ENCODE assay signal across 9 cellular contexts in the genomic region with DNA sequence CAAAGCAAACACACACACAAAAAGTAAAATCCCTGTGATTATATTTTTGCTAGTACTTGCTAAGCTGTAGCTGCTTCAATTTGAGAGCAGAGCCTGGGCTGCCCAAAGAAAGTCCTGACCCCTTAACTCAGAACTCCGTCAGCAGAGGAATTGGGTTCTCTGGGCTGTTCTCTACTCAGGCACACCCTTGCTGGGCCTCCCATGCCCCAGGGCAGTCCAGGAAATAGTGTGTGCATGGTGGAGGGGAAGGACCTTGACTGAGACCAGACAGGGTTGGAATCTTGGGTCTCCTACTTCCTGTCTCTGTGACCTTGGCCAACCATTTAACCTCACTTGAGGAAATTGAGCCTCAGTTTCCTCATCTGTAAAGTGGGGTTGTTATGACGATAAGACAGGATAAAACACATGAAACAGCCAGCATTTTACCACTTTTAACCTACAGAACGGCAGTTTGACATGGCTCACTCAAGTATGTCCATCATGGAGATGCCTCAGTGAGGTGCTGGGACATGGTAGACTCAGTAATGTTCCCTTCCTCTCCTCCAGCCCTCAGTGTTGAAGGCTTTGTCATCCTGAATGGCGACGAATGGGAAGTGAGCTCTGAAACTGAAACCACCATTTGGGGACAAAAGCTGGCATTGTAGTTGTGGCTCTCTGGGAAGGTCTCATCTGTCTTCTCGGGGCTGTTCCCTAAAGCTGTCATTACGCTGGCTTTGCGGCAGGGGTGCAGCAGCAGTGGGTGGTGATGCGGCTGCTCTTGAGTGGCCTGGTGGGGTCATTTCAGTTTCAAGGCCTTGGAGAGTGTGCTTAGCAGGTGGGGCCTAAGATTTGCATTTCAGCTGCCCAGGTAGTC.
A peak's percentile ranks its signal among the peaks of the same experiment; 100 is the strongest.
DNase-seq lines count a peak whose midpoint lies in the region; ATAC-seq and TF ChIP-seq lines count a peak whose summit lies in the region.
"Had no signal": no experiment of that assay in that cellular context is flagged by ENCODE, and none has a peak within 500 bp of the region (broad histone marks: within the 10 kb centered on the region; RNA-seq: fewer than 3 reads in every experiment).

No MANE protein-coding gene starts in this region.

- no peaks in the 10 kb centered on the region for H3K27me3 Mint-ChIP-seq in activated naive CD8-positive, alpha-beta T cell treated with anti-CD3 and anti-CD28 coated beads, Interleukin-2, amount 50 U/mL, for 24 hours
- H3K27me3 Mint-ChIP-seq in naive B cell = no peaks in the 10 kb centered on the region
- no peaks in the 10 kb centered on the region for H3K27me3 Mint-ChIP-seq in neural progenitor cell (ENCODE audit: insufficient read depth, low read depth)

- DNase-seq in Daoy (ENCODE audit: low read depth) (peak; percentile 17), Kasumi-1 (lab: John Stamatoyannopoulos, UW) (peak; percentile 19 to 22), naive B cell (no peak), AG20443 (ENCODE audit: low spot score) (no peak), neural progenitor cell (ENCODE audit: low spot score) (no peak), NCI-H1694 (lab: John Stamatoyannopoulos, UW) (no peak)
- DNase-seq in activated naive CD8-positive, alpha-beta T cell treated with anti-CD3 and anti-CD28 coated beads, Interleukin-2, amount 50 U/mL, for 24 hours = no peak
- DNase-seq: sigmoid colon had no signal

- no peaks in the 10 kb centered on the region for H3F3A ChIP-seq in neural progenitor cell (ENCODE audit: low read depth)

- no peaks in the 10 kb centered on the region for H3K27me3 ChIP-seq in neural progenitor cell
- H3K27me3 ChIP-seq: sigmoid colon had no signal

- H3K9me3 Mint-ChIP-seq in activated naive CD8-positive, alpha-beta T cell treated with anti-CD3 and anti-CD28 coated beads, Interleukin-2, amount 50 U/mL, for 24 hours = no peaks in the 10 kb centered on the region
- H3K9me3 Mint-ChIP-seq in naive B cell = no peaks in the 10 kb centered on the region
- H3K9me3 Mint-ChIP-seq in neural progenitor cell = no peaks in the 10 kb centered on the region

- no peak overlapping the region for H3K4me3 ChIP-seq in neural progenitor cell
- H3K4me3 ChIP-seq: sigmoid colon had no signal

- H3K9ac ChIP-seq in neural progenitor cell = no peak overlapping the region

- H3K4me1 Mint-ChIP-seq in activated naive CD8-positive, alpha-beta T cell treated with anti-CD3 and anti-CD28 coated beads, Interleukin-2, amount 50 U/mL, for 24 hours = peaks cover 45% of the 10 kb centered on the region
- H3K4me1 Mint-ChIP-seq in naive B cell (peaks cover 41 to 54% (median 46%) of the 10 kb centered on the region in 3 donors), neural progenitor cell (peaks cover 25% of the 10 kb centered on the region)

- H2AFZ ChIP-seq in neural progenitor cell (replicated peaks) = no peak overlapping the region

- TF ChIP-seq CTCF in neural progenitor cell (IDR thresholded peaks at IDR 0.05) = no peak

- peaks cover 91% of the 10 kb centered on the region for H4K20me1 ChIP-seq in neural progenitor cell (ENCODE audit: low read depth)

- H3K36me3 Mint-ChIP-seq in activated naive CD8-positive, alpha-beta T cell treated with anti-CD3 and anti-CD28 coated beads, Interleukin-2, amount 50 U/mL, for 24 hours (ENCODE audit: low read depth) = no peaks in the 10 kb centered on the region
- H3K36me3 Mint-ChIP-seq in naive B cell (no peaks in the 10 kb centered on the region), neural progenitor cell (peaks cover 8% of the 10 kb centered on the region)

- peaks cover 55% of the 10 kb centered on the region for H3K79me2 ChIP-seq in neural progenitor cell (ENCODE audit: low read depth)

- no peak overlapping the region for H3K4me2 ChIP-seq in neural progenitor cell

- no peaks in the 10 kb centered on the region for H3K4me1 ChIP-seq in neural progenitor cell

- no peaks in the 10 kb centered on the region for H3K9me3 ChIP-seq in neural progenitor cell (ENCODE audit: low read depth)
- H3K9me3 ChIP-seq: sigmoid colon had no signal

- ATAC-seq in activated naive CD8-positive, alpha-beta T cell treated with anti-CD3 and anti-CD28 coated beads, Interleukin-2, amount 50 U/mL, for 24 hours = no peak
- ATAC-seq in naive B cell (ENCODE audit: low read depth in 2 of 2) = peak in 1 of 2 donors; percentile 27
- ATAC-seq in HG03565 (IDR thresholded peaks at IDR 0.05; ENCODE audit: unreplicated experiment) = no peak

- no peak overlapping the region for H3K4me3 Mint-ChIP-seq in activated naive CD8-positive, alpha-beta T cell treated with anti-CD3 and anti-CD28 coated beads, Interleukin-2, amount 50 U/mL, for 24 hours
- H3K4me3 Mint-ChIP-seq in naive B cell (peak overlapping the region in 3 of 8 donors; percentile 7 to 41 (median 34)), neural progenitor cell (no peak overlapping the region)

- no peak overlapping the region for H3K27ac ChIP-seq in neural progenitor cell

- no peaks in the 10 kb centered on the region for H3K36me3 ChIP-seq in neural progenitor cell
- H3K36me3 ChIP-seq: sigmoid colon had no signal

- H3K27ac Mint-ChIP-seq in activated naive CD8-positive, alpha-beta T cell treated with anti-CD3 and anti-CD28 coated beads, Interleukin-2, amount 50 U/mL, for 24 hours = peak overlapping the region; percentile 53
- H3K27ac Mint-ChIP-seq in naive B cell (peak overlapping the region; percentile 78 to 95 (median 84)), neural progenitor cell (no peak overlapping the region)

Comparison
In these comparisons a context has a peak if more than half of its experiments do, and no peak if none do; other contexts are left out.
1. DNase-seq: peak in Daoy (single experiment) and Kasumi-1 (2 of 2); none in activated naive CD8-positive, alpha-beta T cell treated with anti-CD3 and anti-CD28 coated beads, Interleukin-2, amount 50 U/mL, for 24 hours (single experiment), naive B cell (single experiment), AG20443 (single experiment), neural progenitor cell (single experiment) and NCI-H1694 (single experiment).